In genomic region chr14:62253931-62254330, GRCh38 we compare ENCODE assay signal across 32 cellular contexts.
"Had no signal": no experiment of that assay in that cellular context is flagged by ENCODE, and none has a peak within 500 bp of the region (broad histone marks: within the 10 kb centered on the region; RNA-seq: fewer than 3 reads in every experiment).

No MANE protein-coding gene starts in this region.

- H3K4me1 ChIP-seq: body of pancreas, colonic mucosa, gastroesophageal sphincter, heart right ventricle had no signal

- H3K27ac ChIP-seq: body of pancreas, cardiac muscle cell, colonic mucosa, gastroesophageal sphincter, heart right ventricle, WERI-Rb-1 had no signal

- H3K27me3 ChIP-seq: body of pancreas, cardiac muscle cell, colonic mucosa, gastroesophageal sphincter had no signal

- ATAC-seq: activated CD4-positive, CD25-positive, alpha-beta regulatory T cell treated with anti-CD3 and anti-CD28 coated beads, Interleukin-2, amount 50 U/mL, for 24 hours; activated naive CD4-positive, alpha-beta T cell treated with anti-CD3 and anti-CD28 coated beads, Interleukin-2, amount 50 U/mL, for 72 hours; activated T-cell treated with anti-CD3 and anti-CD28 coated beads, Interleukin-2, amount 50 U/mL, for 72 hours; body of pancreas; esophagus mucosa; gastroesophageal sphincter; heart right ventricle; T-helper 17 cell had no signal

- H3K9me3 ChIP-seq: body of pancreas, colonic mucosa, gastroesophageal sphincter, heart right ventricle had no signal

- H3K36me3 ChIP-seq: cardiac muscle cell, colonic mucosa, gastroesophageal sphincter, heart right ventricle, WERI-Rb-1 had no signal

- H3K4me3 ChIP-seq: body of pancreas, cardiac muscle cell, colonic mucosa, gastroesophageal sphincter, heart right ventricle had no signal

- DNase-seq: activated B cell treated with CpG ODN at 0.5 μM for 24 hours; activated CD4-positive, alpha-beta memory T cell treated with anti-CD3 and anti-CD28 coated beads, Interleukin-2, amount 10 ng/mL, durations not matched to agents 7 days and 5 days; activated CD4-positive, alpha-beta T cell treated with anti-CD3 and anti-CD28 coated beads for 48 hours; activated CD4-positive, alpha-beta T cell treated with anti-CD3 and anti-CD28 coated beads, Interleukin-2, amount 50 U/mL, for 4 hours; activated CD8-positive, alpha-beta memory T cell treated with anti-CD3 and anti-CD28 coated beads, Interleukin-2, amount 50 U/mL, for 48 hours; activated gamma-delta T cell; activated naive CD4-positive, alpha-beta T cell; activated naive CD4-positive, alpha-beta T cell treated with anti-CD3 and anti-CD28 coated beads, Interleukin-2, amount 10 ng/mL, durations not matched to agents 7 days and 5 days; activated naive CD8-positive, alpha-beta T cell treated with anti-CD3 and anti-CD28 coated beads, Interleukin-2, amount 10 ng/mL, durations not matched to agents 7 days and 5 days; activated T-cell treated with anti-CD3 and anti-CD28 coated beads for 4 hours; activated T-cell treated with anti-CD3 and anti-CD28 coated beads, Interleukin-2, amount 50 U/mL, for 24 hours; activated T-cell treated with anti-CD3 and anti-CD28 coated beads, Interleukin-2, amount 50 U/mL, for 72 hours; amygdala; aorta; body of pancreas; central memory CD4-positive, alpha-beta T cell; cerebellar nuclear complex; colonic mucosa; effector CD8-positive, alpha-beta T cell; foreskin melanocyte; heart right ventricle; hippocampal formation; SW 1271; T-helper 1 cell; T-helper 17 cell; T1000; WERI-Rb-1 had no signal
